3 cellular contexts compared by ENCODE assay signal in the genomic region with DNA sequence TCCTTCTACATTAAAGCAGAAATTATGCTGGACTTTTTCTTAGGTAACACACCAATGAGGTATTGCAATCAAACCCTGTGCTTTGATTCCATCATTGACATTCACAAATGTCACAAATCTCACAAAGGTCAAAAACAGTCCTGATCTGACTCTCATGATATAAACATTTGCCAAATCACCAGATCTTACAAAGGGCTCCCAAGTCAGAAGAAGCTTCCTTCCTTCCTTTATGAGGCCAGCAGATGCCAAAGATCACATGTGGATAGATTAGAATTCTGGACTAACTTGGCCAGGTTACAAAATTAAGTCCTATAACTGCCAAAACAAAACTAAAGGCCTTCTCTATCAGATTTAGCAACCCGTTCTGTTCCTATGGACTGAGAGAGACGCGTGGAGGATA. TPM values are rescaled to one million over a fixed set of nuclear protein-coding genes. Genes with fewer than 3 reads are reported as not detected.
"Had no signal": no experiment of that assay in that cellular context is flagged by ENCODE, and none has a peak within 500 bp of the region (broad histone marks: within the 10 kb centered on the region; RNA-seq: fewer than 3 reads in every experiment).

No MANE protein-coding gene starts in this region.

RNA-seq across cellular contexts. Expression of gene MALL, which starts 53.3 kb away (rescaled TPM):
- total RNA-seq: OCI-LY7, SJSA1, SK-MEL-5 had no signal
